Comparison of ENCODE assay signal across 22 cellular contexts in the genomic region with DNA sequence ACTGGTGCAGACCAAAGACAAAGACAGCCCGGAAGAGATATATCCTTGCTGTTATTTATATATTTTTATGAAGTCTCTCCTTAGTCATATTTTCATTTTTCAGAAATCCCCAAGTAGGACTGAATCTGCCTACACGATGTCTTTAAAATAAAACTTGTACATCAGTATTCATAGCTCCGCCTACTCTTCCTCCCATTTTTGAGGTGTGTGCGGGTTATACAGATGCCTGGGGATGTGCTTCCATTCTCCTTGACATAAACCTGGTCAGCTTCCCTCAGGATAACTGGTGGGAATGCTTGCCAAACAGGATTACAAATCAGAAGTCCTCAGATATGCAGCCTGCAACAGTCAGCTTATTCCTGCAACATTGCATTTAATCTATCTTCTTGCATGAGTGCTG.
DNase-seq lines count a peak whose midpoint lies in the region.
"Had no signal": no experiment of that assay in that cellular context is flagged by ENCODE, and none has a peak within 500 bp of the region (broad histone marks: within the 10 kb centered on the region; RNA-seq: fewer than 3 reads in every experiment).

No MANE protein-coding gene starts in this region.

- DNase-seq in putamen (ENCODE audit: low spot score) (peak; percentile 65), RPMI8226 (no peak)
- DNase-seq: 8988T; ACHN; AML-193; BE2C; C1 segment of cervical spinal cord; Caco-2; Calu3; CD4-positive, alpha-beta memory T cell; CD4-positive, alpha-beta T cell; CD4-positive, CD25-positive, alpha-beta regulatory T cell; CD8-positive, alpha-beta memory T cell; CD8-positive, alpha-beta T cell; COR-L47; DMS 273 treated with DMSO at 0.1 percent for 48 hours; DMS153; DMS53; DMS79; DMS79 treated with DMSO at 0.1 percent for 48 hours; DND-41; EL had no signal
